In genomic region chr1:149608473-149608872, GRCh38 we compare ENCODE assay signal across 10 cellular contexts. TPM values are rescaled to one million over a fixed set of nuclear protein-coding genes. Genes with fewer than 3 reads are reported as not detected.
DNase-seq lines count a peak whose midpoint lies in the region; ATAC-seq and TF ChIP-seq lines count a peak whose summit lies in the region.
"Not testable (repeated sequence)": the region's sequence is repeated elsewhere in the genome, so short reads cannot be mapped to it uniquely, and the experiment has no call there.
"Had no signal": no experiment of that assay in that cellular context is flagged by ENCODE, and none has a peak within 500 bp of the region (broad histone marks: within the 10 kb centered on the region; RNA-seq: fewer than 3 reads in every experiment).

No MANE protein-coding gene starts in this region.

- H2AFZ ChIP-seq in OCI-LY1 (ENCODE audit: low read length); smooth muscle cell (ENCODE audit: low read depth): not testable (repeated sequence)

- ATAC-seq in activated CD8-positive, alpha-beta T cell treated with anti-CD3 and anti-CD28 coated beads for 36 hours = not testable (repeated sequence)

- not testable (repeated sequence) for H3K36me3 ChIP-seq in OCI-LY1 (ENCODE audit: insufficient read depth, low read length); kidney epithelial cell (ENCODE audit: control insufficient read depth, insufficient read depth, low read length); smooth muscle cell (ENCODE audit: low read depth)

- H3K4me3 ChIP-seq in GM12865 (ENCODE audit: low read depth, low read length) (peak overlapping the region; percentile 45), OCI-LY1 (ENCODE audit: low read depth, low read length, poor library complexity, severe bottlenecking) (peak overlapping the region; percentile 50), epithelial cell of esophagus (ENCODE audit: low read length) (peak overlapping the region; percentile 30), kidney epithelial cell (ENCODE audit: low read depth, low read length) (peak overlapping the region; percentile 27), smooth muscle cell (peak overlapping the region; percentile 46)

- 0 out of 2 replicates have a peak overlapping the region, but pooled peaks have one; percentile 45 for H3K9ac ChIP-seq in OCI-LY1 (ENCODE audit: low read length)
- H3K9ac ChIP-seq in smooth muscle cell (ENCODE audit: low read depth) = not testable (repeated sequence)

- not testable (repeated sequence) for TF ChIP-seq CTCF in GM12865 (IDR thresholded peaks at IDR 0.05; ENCODE audit: insufficient read depth, low read depth, low read length, missing control alignments); OCI-LY1 (IDR thresholded peaks at IDR 0.05; ENCODE audit: low read length); activated CD8-positive, alpha-beta T cell treated with anti-CD3 and anti-CD28 coated beads for 36 hours (IDR thresholded peaks at IDR 0.05); epithelial cell of esophagus (IDR thresholded peaks at IDR 0.05; ENCODE audit: insufficient read depth, low read depth, low read length, missing control alignments); kidney epithelial cell (IDR thresholded peaks at IDR 0.05; ENCODE audit: insufficient read depth, low read length, poor library complexity, severe bottlenecking); smooth muscle cell (IDR thresholded peaks at IDR 0.05; ENCODE audit: borderline replicate concordance, insufficient read depth, poor library complexity, severe bottlenecking)

- not testable (repeated sequence) for DNase-seq in GM12865 (ENCODE audit: low read depth); epithelial cell of esophagus (ENCODE audit: low read depth); kidney epithelial cell (ENCODE audit: low read depth); smooth muscle cell (lab: John Stamatoyannopoulos, UW; ENCODE audit: unreplicated experiment)
- DNase-seq in activated CD8-positive, alpha-beta T cell treated with anti-CD3 and anti-CD28 coated beads for 36 hours = peak; percentile 24
- peak; percentile 18 for DNase-seq in activated naive CD8-positive, alpha-beta T cell treated with anti-CD3 and anti-CD28 coated beads for 36 hours

- H3K27me3 ChIP-seq in OCI-LY1 (ENCODE audit: insufficient read depth, low read length); kidney epithelial cell (ENCODE audit: control insufficient read depth, insufficient read depth, low read length); smooth muscle cell (ENCODE audit: low read depth): not testable (repeated sequence)

- POLR2A ChIA-PET in activated CD8-positive, alpha-beta T cell treated with anti-CD3 and anti-CD28 coated beads for 36 hours (lab: Charles Lee) = not testable (repeated sequence)

- not testable (repeated sequence) for H3K4me3 Mint-ChIP-seq in activated CD8-positive, alpha-beta T cell treated with anti-CD3 and anti-CD28 coated beads for 36 hours; activated naive CD8-positive, alpha-beta T cell treated with anti-CD3 and anti-CD28 coated beads for 36 hours

- not testable (repeated sequence) for H3K4me2 ChIP-seq in OCI-LY1 (ENCODE audit: low read length)
- H3K4me2 ChIP-seq in smooth muscle cell = peak overlapping the region; percentile 81

- H3F3A ChIP-seq in OCI-LY1 (ENCODE audit: insufficient read depth, low read length); smooth muscle cell (ENCODE audit: low read depth): not testable (repeated sequence)

- H4K20me1 ChIP-seq in OCI-LY1 (ENCODE audit: insufficient read depth, low read length); smooth muscle cell (ENCODE audit: low read depth): not testable (repeated sequence)

- 6% methylated on average over 7 of the region's 12 CpGs for WGBS in smooth muscle cell (ENCODE audit: low lambda C conversion rate)

- H3K27ac ChIP-seq in OCI-LY1 (ENCODE audit: low read depth, low read length, poor library complexity, severe bottlenecking) = peak overlapping the region; percentile 76
- not testable (repeated sequence) for H3K27ac ChIP-seq in smooth muscle cell (ENCODE audit: low read depth)

- H3K27ac Mint-ChIP-seq in activated CD8-positive, alpha-beta T cell treated with anti-CD3 and anti-CD28 coated beads for 36 hours; activated naive CD8-positive, alpha-beta T cell treated with anti-CD3 and anti-CD28 coated beads for 36 hours: not testable (repeated sequence)

- intact Hi-C loops in activated CD8-positive, alpha-beta T cell treated with anti-CD3 and anti-CD28 coated beads for 36 hours (cut with micrococcal nuclease) = not testable (repeated sequence)

- not testable (repeated sequence) for H3K9me3 Mint-ChIP-seq in activated CD8-positive, alpha-beta T cell treated with anti-CD3 and anti-CD28 coated beads for 36 hours; activated naive CD8-positive, alpha-beta T cell treated with anti-CD3 and anti-CD28 coated beads for 36 hours

- not testable (repeated sequence) for H3K9me3 ChIP-seq in OCI-LY1 (ENCODE audit: low read length); smooth muscle cell (replicated peaks; ENCODE audit: low read depth)

- H3K79me2 ChIP-seq in OCI-LY1 (ENCODE audit: insufficient read depth, low read length); smooth muscle cell (ENCODE audit: low read depth): not testable (repeated sequence)

- not testable (repeated sequence) for H3K36me3 Mint-ChIP-seq in activated CD8-positive, alpha-beta T cell treated with anti-CD3 and anti-CD28 coated beads for 36 hours (ENCODE audit: low read depth); activated naive CD8-positive, alpha-beta T cell treated with anti-CD3 and anti-CD28 coated beads for 36 hours

- H3K4me1 ChIP-seq in OCI-LY1 (ENCODE audit: insufficient read depth, low read length, severe bottlenecking); smooth muscle cell (ENCODE audit: low read depth): not testable (repeated sequence)

- not testable (repeated sequence) for H3K27me3 Mint-ChIP-seq in activated CD8-positive, alpha-beta T cell treated with anti-CD3 and anti-CD28 coated beads for 36 hours; activated naive CD8-positive, alpha-beta T cell treated with anti-CD3 and anti-CD28 coated beads for 36 hours

- H3K4me1 Mint-ChIP-seq in activated CD8-positive, alpha-beta T cell treated with anti-CD3 and anti-CD28 coated beads for 36 hours (ENCODE audit: low read depth); activated naive CD8-positive, alpha-beta T cell treated with anti-CD3 and anti-CD28 coated beads for 36 hours: not testable (repeated sequence)

- CTCF ChIA-PET in activated CD8-positive, alpha-beta T cell treated with anti-CD3 and anti-CD28 coated beads for 36 hours (lab: Charles Lee) = not testable (repeated sequence)

- H3K9me2 ChIP-seq in OCI-LY1 (ENCODE audit: low read depth, low read length) = not testable (repeated sequence)

RNA-seq across cellular contexts. Expression of gene PPIAL4C, which starts 24.8 kb away (rescaled TPM):
- total RNA-seq in activated CD8-positive, alpha-beta T cell treated with anti-CD3 and anti-CD28 coated beads for 36 hours = not detected
- total RNA-seq in activated naive CD8-positive, alpha-beta T cell treated with anti-CD3 and anti-CD28 coated beads for 36 hours = not detected
- total RNA-seq in kidney epithelial cell (not detected in 2 replicates), smooth muscle cell (not detected in 2 replicates)
- not detected in 2 replicates for polyA plus RNA-seq in smooth muscle cell
- total RNA-seq: gastrocnemius medialis had no signal
- polyA plus RNA-seq: BJ, IgD-negative memory B cell had no signal
